In genomic region chr4:87506974-87507701, GRCh38 we compare ENCODE assay signal across 13 cellular contexts. TPM values are rescaled to one million over a fixed set of nuclear protein-coding genes. Genes with fewer than 3 reads are reported as not detected.
A peak's percentile ranks its signal among the peaks of the same experiment; 100 is the strongest.
DNase-seq lines count a peak whose midpoint lies in the region; ATAC-seq and TF ChIP-seq lines count a peak whose summit lies in the region.
"Had no signal": no experiment of that assay in that cellular context is flagged by ENCODE, and none has a peak within 500 bp of the region (broad histone marks: within the 10 kb centered on the region; RNA-seq: fewer than 3 reads in every experiment).

No MANE protein-coding gene starts in this region.

- ATAC-seq in SK-N-SH treated with all-trans-retinoic acid at 6 μM for 48 hours (peak; percentile 82), GM21423 (IDR thresholded peaks at IDR 0.05; ENCODE audit: unreplicated experiment) (no peak)
- ATAC-seq in activated CD4-positive, CD25-positive, alpha-beta regulatory T cell treated with anti-CD3 and anti-CD28 coated beads, Interleukin-2, amount 50 U/mL, for 24 hours = no peak
- ATAC-seq: HepG2 had no signal

- H4K20me1 ChIP-seq in fibroblast of lung (ENCODE audit: control insufficient read depth, extremely low read depth, insufficient read depth, low read length) = no peaks in the 10 kb centered on the region
- H4K20me1 ChIP-seq: BLaER1 had no signal

- no peaks in the 10 kb centered on the region for H3K79me2 ChIP-seq in fibroblast of lung (ENCODE audit: control insufficient read depth, insufficient read depth, low read length)

- H3K27me3 ChIP-seq in fibroblast of lung (ENCODE audit: control insufficient read depth, insufficient read depth, low read length) (no peaks in the 10 kb centered on the region), prostate gland (replicated peaks; ENCODE audit: insufficient read depth) (no peaks in the 10 kb centered on the region)
- H3K27me3 ChIP-seq: BLaER1 had no signal

- intact Hi-C loops in prostate gland (cut with DNase I) = no loop called here

- TF ChIP-seq POLR2A in prostate gland (IDR thresholded peaks at IDR 0.05) = no peak

- H3K27ac ChIP-seq in fibroblast of lung (ENCODE audit: insufficient read depth, low read length) = peak overlapping the region; percentile 67
- peak overlapping the region; percentile 12 to 39 for H3K27ac ChIP-seq in prostate gland
- H3K27ac ChIP-seq: BLaER1 had no signal

- TF ChIP-seq CTCF in fibroblast of lung (conservative IDR thresholded peaks at IDR 0.05 in 1 of 2, IDR thresholded peaks at IDR 0.05 in 1 of 2; ENCODE audit: low read depth in 1 of 2, low read length in 2 of 2) (no peak), prostate gland (IDR thresholded peaks at IDR 0.05) (no peak)

- no peaks in the 10 kb centered on the region for H3K9me3 ChIP-seq in fibroblast of lung (ENCODE audit: control insufficient read depth, insufficient read depth, low read depth, low read length)
- no peaks in the 10 kb centered on the region for H3K9me3 ChIP-seq in prostate gland
- H3K9me3 ChIP-seq: BLaER1 had no signal

- H3K9ac ChIP-seq in fibroblast of lung (ENCODE audit: insufficient read depth, low read length) = no peak overlapping the region
- H3K9ac ChIP-seq: BLaER1 had no signal

- WGBS in prostate gland = 63% methylated on average over 4 of the region's 4 CpGs

- H3K4me3 ChIP-seq in fibroblast of lung (replicated peaks in 1 of 4; ENCODE audit: control extremely low read depth in 1 of 4, insufficient read depth in 1 of 4, low read depth in 3 of 4, low read length in 4 of 4) (no peak overlapping the region), prostate gland (no peak overlapping the region)
- H3K4me3 ChIP-seq: BLaER1 had no signal

- peak overlapping the region; percentile 45 for H2AFZ ChIP-seq in fibroblast of lung (ENCODE audit: low read length)

- peaks cover 11% of the 10 kb centered on the region for H3K4me1 ChIP-seq in fibroblast of lung (ENCODE audit: control insufficient read depth, extremely low read depth, insufficient read depth, low read length)
- H3K4me1 ChIP-seq in prostate gland (replicated peaks) = no peaks in the 10 kb centered on the region
- H3K4me1 ChIP-seq: BLaER1 had no signal

- DNase-seq in AG08396 (ENCODE audit: low spot score) = peak; percentile 47
- peak; percentile 92 to 95 for DNase-seq in fibroblast of lung (ENCODE audit: low read depth in 2 of 2)
- DNase-seq in prostate gland (ENCODE audit: low spot score) = no peak
- DNase-seq in NCI-H524 (lab: John Stamatoyannopoulos, UW) = no peak
- DNase-seq in SIG-M5 (lab: John Stamatoyannopoulos, UW) = no peak
- DNase-seq: activated B cell treated with CpG ODN at 0.5 μM for 24 hours, left cardiac atrium had no signal

- no peaks in the 10 kb centered on the region for H3K36me3 ChIP-seq in fibroblast of lung (ENCODE audit: control insufficient read depth, insufficient read depth, low read length)
- H3K36me3 ChIP-seq in prostate gland = no peaks in the 10 kb centered on the region
- H3K36me3 ChIP-seq: BLaER1 had no signal

- H3K4me2 ChIP-seq in fibroblast of lung (ENCODE audit: extremely low read depth, insufficient read depth, low read length) = peak overlapping the region; percentile 38
- H3K4me2 ChIP-seq: BLaER1 had no signal

TF ChIP-seq in SK-N-SH treated with all-trans-retinoic acid at 6 μM for 48 hours, 23 proteins besides CTCF, POLR2A, EP300 and RAD21:
- TF ChIP-seq ISL1 (CRISPR knock-in tag; IDR thresholded peaks at IDR 0.05) (peak; percentile 69), CREB5 (CRISPR knock-in tag; IDR thresholded peaks at IDR 0.05; ENCODE audit: low read depth) (peak; percentile 39; the same call in 1 of the 2 replicates), ESRRG (CRISPR knock-in tag; IDR thresholded peaks at IDR 0.05) (no peak)

RNA-seq across cellular contexts. Expression of gene SPARCL1, which starts 22.0 kb away (rescaled TPM):
- total RNA-seq in fibroblast of lung = 2.3 and 4.1 TPM in 2 replicates
- polyA plus RNA-seq in fibroblast of lung = 0.64 and 0.70 TPM in 2 replicates
- 0.36 and 0.37 TPM in 2 replicates for polyA plus RNA-seq in fibroblast of lung (2012)
- not detected in 2 replicates for polyA minus RNA-seq in fibroblast of lung (ENCODE audit: low replicate concordance)
- total RNA-seq in prostate gland = 100 to 1,000 TPM; 248 to 377 TPM
- total RNA-seq: activated B cell treated with CpG ODN at 0.5 μM for 24 hours; activated T-helper 1 cell treated with anti-CD3 and anti-CD28 coated beads, Interleukin-12 subunit alpha, Interleukin-12 subunit beta, Interleukin-2, Interleukin-4 antibody, amounts not matched to agents 30 ng/mL and 10 ng/mL and 1 ng/mL, durations not matched to agents 14 hours and 24 hours and 36 hours had no signal
- polyA plus RNA-seq: HepG2 had no signal

Comparison
In these comparisons a context has a peak if more than half of its experiments do, and no peak if none do; other contexts are left out.
1. DNase-seq: peak in AG08396 (single experiment) and fibroblast of lung (2 of 2); none in prostate gland (single experiment), NCI-H524 (0 of 2) and SIG-M5 (single experiment).
2. RNA of gene SPARCL1, which starts 22.0 kb away (total RNA-seq): 248 to 377 TPM in prostate gland; 2.3 to 4.1 TPM in fibroblast of lung; every median in the first group is over 10 times any median in the second.